In the genomic region with DNA sequence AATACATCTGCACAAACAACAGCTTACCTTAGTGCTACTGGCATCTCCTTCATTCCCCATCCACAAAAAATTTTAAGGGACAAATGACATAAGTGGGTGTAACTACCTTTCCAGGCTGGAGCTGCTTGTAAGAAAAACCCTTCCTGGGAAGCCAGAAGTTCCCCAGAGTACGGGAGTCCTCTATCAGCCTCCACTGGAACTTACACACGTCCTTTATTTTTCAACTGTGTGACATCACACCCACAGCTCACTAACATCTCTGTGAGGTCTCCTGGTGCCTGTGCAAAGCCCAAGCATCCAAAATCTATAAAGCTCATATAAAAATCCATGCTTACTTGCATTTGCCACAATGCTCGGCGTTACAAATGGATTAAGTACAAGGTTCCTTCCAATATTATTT, we compare ENCODE assay signal across 9 cellular contexts. TPM values are rescaled to one million over a fixed set of nuclear protein-coding genes. Genes with fewer than 3 reads are reported as not detected.
DNase-seq lines count a peak whose midpoint lies in the region; ATAC-seq and TF ChIP-seq lines count a peak whose summit lies in the region.
"Had no signal": no experiment of that assay in that cellular context is flagged by ENCODE, and none has a peak within 500 bp of the region (broad histone marks: within the 10 kb centered on the region; RNA-seq: fewer than 3 reads in every experiment).

No MANE protein-coding gene starts in this region.

- peaks cover 12% of the 10 kb centered on the region for H3K4me1 ChIP-seq in PC-9 (replicated peaks; ENCODE audit: insufficient read depth)
- peaks cover 29% of the 10 kb centered on the region for H3K4me1 ChIP-seq in effector memory CD4-positive, alpha-beta T cell (ENCODE audit: control insufficient read depth, insufficient read depth, low read length, poor library complexity, severe bottlenecking)
- peaks cover 50% of the 10 kb centered on the region for H3K4me1 ChIP-seq in rectal smooth muscle tissue (ENCODE audit: control insufficient read depth, insufficient read depth, low read length)

- H3K27me3 ChIP-seq in PC-9 (ENCODE audit: insufficient read depth, low read depth), result no peaks in the 10 kb centered on the region
- H3K27me3 ChIP-seq in effector memory CD4-positive, alpha-beta T cell (replicated peaks; ENCODE audit: control insufficient read depth, insufficient read depth, low read length, poor library complexity, severe bottlenecking), result no peaks in the 10 kb centered on the region
- H3K27me3 ChIP-seq in rectal smooth muscle tissue (ENCODE audit: control insufficient read depth, insufficient read depth, low read length), result no peaks in the 10 kb centered on the region

- no peak overlapping the region for H2AFZ ChIP-seq in PC-9

- H4K20me1 ChIP-seq in PC-9 (ENCODE audit: insufficient read depth), result no peaks in the 10 kb centered on the region

- no peak overlapping the region for H3K4me3 ChIP-seq in PC-9
- peak overlapping the region; percentile 19 for H3K4me3 ChIP-seq in effector memory CD4-positive, alpha-beta T cell (ENCODE audit: insufficient read depth, low read depth, low read length, poor library complexity, severe bottlenecking)
- no peak overlapping the region for H3K4me3 ChIP-seq in rectal smooth muscle tissue (ENCODE audit: low read length)

- DNase-seq in EH (ENCODE audit: low read depth) (peak; percentile 40), PC-9 (no peak), NOMO-1 (lab: John Stamatoyannopoulos, UW; ENCODE audit: unreplicated experiment in 2 of 2) (no peak), retina (no peak)
- no peak for DNase-seq in effector memory CD4-positive, alpha-beta T cell
- DNase-seq: Kasumi-1 had no signal

- peaks cover 8% of the 10 kb centered on the region; the same call in 1 of the 2 replicates for H3F3A ChIP-seq in PC-9 (ENCODE audit: insufficient read depth, low read depth)

- peak overlapping the region; percentile 41; the same call in 1 of the 2 replicates for H3K4me2 ChIP-seq in PC-9

- CTCF ChIA-PET in PC-9 (lab: Charles Lee), result no interaction called here

- ATAC-seq in HG03159 (IDR thresholded peaks at IDR 0.05; ENCODE audit: unreplicated experiment), result no peak

- no peaks in the 10 kb centered on the region for H3K36me3 ChIP-seq in PC-9 (ENCODE audit: low read depth)
- H3K36me3 ChIP-seq in effector memory CD4-positive, alpha-beta T cell (ENCODE audit: control insufficient read depth, insufficient read depth, low read length), result no peaks in the 10 kb centered on the region
- H3K36me3 ChIP-seq in rectal smooth muscle tissue (ENCODE audit: control insufficient read depth, insufficient read depth, low read length), result no peaks in the 10 kb centered on the region

- H3K9me3 ChIP-seq in PC-9 (ENCODE audit: insufficient read depth, low read depth), result no peaks in the 10 kb centered on the region
- H3K9me3 ChIP-seq in effector memory CD4-positive, alpha-beta T cell (ENCODE audit: control insufficient read depth, low read length), result no peaks in the 10 kb centered on the region

- POLR2A ChIA-PET in PC-9 (lab: Charles Lee; ENCODE audit: unreplicated experiment), result no interaction called here

- H3K79me2 ChIP-seq in PC-9 (ENCODE audit: low read depth), result no peaks in the 10 kb centered on the region

- H3K9ac ChIP-seq in rectal smooth muscle tissue (ENCODE audit: low read length), result no peak overlapping the region

- intact Hi-C loops in PC-9 (cut with micrococcal nuclease; ENCODE audit: unreplicated experiment), result no loop called here

- no TSS peak for BruUV-seq in PC-9 (replicated peaks; lab: Mats Ljungman, UMichigan)

- H3K9me2 ChIP-seq in PC-9 (ENCODE audit: insufficient read depth), result no peaks in the 10 kb centered on the region

- no peak for TF ChIP-seq CTCF in PC-9 (conservative IDR thresholded peaks at IDR 0.05)

- H3K27ac ChIP-seq in PC-9, result no peak overlapping the region
- peak overlapping the region; percentile 50 for H3K27ac ChIP-seq in effector memory CD4-positive, alpha-beta T cell (ENCODE audit: insufficient read depth, low read length, poor library complexity, severe bottlenecking)
- peak overlapping the region; percentile 24 for H3K27ac ChIP-seq in rectal smooth muscle tissue (ENCODE audit: low read depth, low read length)
- H3K27ac ChIP-seq: RWPE1 had no signal

RNA-seq across cellular contexts. Expression of a gene that starts 27.6 kb away (rescaled TPM):
- not detected in 2 replicates for total RNA-seq in PC-9 (2021)
